Comparison of ENCODE assay signal across 15 cellular contexts in genomic region chr5:8633706-8634105, GRCh38.
A peak's percentile ranks its signal among the peaks of the same experiment; 100 is the strongest.
DNase-seq lines count a peak whose midpoint lies in the region; ATAC-seq and TF ChIP-seq lines count a peak whose summit lies in the region.
"Had no signal": no experiment of that assay in that cellular context is flagged by ENCODE, and none has a peak within 500 bp of the region (broad histone marks: within the 10 kb centered on the region; RNA-seq: fewer than 3 reads in every experiment).

No MANE protein-coding gene starts in this region.

- H2BK5ac ChIP-seq in mesendoderm (ENCODE audit: low read length), result no peak overlapping the region

- H3K9me3 Mint-ChIP-seq in endothelial cell (ENCODE audit: unreplicated experiment), result no peaks in the 10 kb centered on the region

- H3K4me3 ChIP-seq in mesendoderm (ENCODE audit: low read length), result no peak overlapping the region
- H3K4me3 ChIP-seq: tibial nerve had no signal

- no peak overlapping the region for H2AK5ac ChIP-seq in mesendoderm (ENCODE audit: low read length)

- H3K27me3 Mint-ChIP-seq in endothelial cell (ENCODE audit: unreplicated experiment), result no peaks in the 10 kb centered on the region

- no peak overlapping the region for H4K5ac ChIP-seq in mesendoderm (ENCODE audit: low read length)

- no peak overlapping the region for H2BK15ac ChIP-seq in mesendoderm (replicated peaks; ENCODE audit: low read depth)

- no peak for TF ChIP-seq CTCF in endothelial cell (IDR thresholded peaks at IDR 0.05; ENCODE audit: unreplicated experiment)

- POLR2A ChIA-PET in HEK293T (lab: Yijun Ruan, JAX), result no interaction called here

- H3K18ac ChIP-seq in mesendoderm (ENCODE audit: low read length), result no peak overlapping the region

- H3K4me1 ChIP-seq in mesendoderm (ENCODE audit: control insufficient read depth, low read depth, low read length), result no peaks in the 10 kb centered on the region
- H3K4me1 ChIP-seq: tibial nerve had no signal

- no peaks in the 10 kb centered on the region for H3K27me3 ChIP-seq in mesendoderm (ENCODE audit: insufficient read depth, low read length, poor library complexity)
- H3K27me3 ChIP-seq: tibial nerve had no signal

- H3K79me2 ChIP-seq in mesendoderm (ENCODE audit: control insufficient read depth, insufficient read depth, low read length), result no peaks in the 10 kb centered on the region

- no peaks in the 10 kb centered on the region for H3K79me1 ChIP-seq in mesendoderm (ENCODE audit: low read length)

- H3K4me2 ChIP-seq in mesendoderm (ENCODE audit: low read length), result no peak overlapping the region

- H3K23ac ChIP-seq in mesendoderm (ENCODE audit: low read length), result no peak overlapping the region

- H4K8ac ChIP-seq in mesendoderm (ENCODE audit: low read depth, low read length), result no peak overlapping the region

- no peak for ATAC-seq in GM18519 (IDR thresholded peaks at IDR 0.05; ENCODE audit: low FRiP score, unreplicated experiment)
- ATAC-seq: left ventricle myocardium superior, natural killer cell had no signal

- H3K4ac ChIP-seq in mesendoderm (ENCODE audit: low read depth, low read length), result no peak overlapping the region

- H3K4me3 Mint-ChIP-seq in endothelial cell (ENCODE audit: unreplicated experiment), result peak overlapping the region; percentile 85
- H3K4me3 Mint-ChIP-seq: CD14-positive monocyte, natural killer cell had no signal

- DNase-seq in EH (ENCODE audit: low read depth) (peak; percentile 56), NCI-H526 treated with DMSO at 0.1 percent for 48 hours (lab: John Stamatoyannopoulos, UW) (peak; percentile 40), endothelial cell (ENCODE audit: low spot score) (no peak), mesendoderm (peak; percentile 8), NCI-H2227 (lab: John Stamatoyannopoulos, UW; ENCODE audit: unreplicated experiment) (no peak), NCI-H1092 treated with DMSO at 0.1 percent for 48 hours (lab: John Stamatoyannopoulos, UW) (no peak), HEK293T (ENCODE audit: extremely low spot score) (no peak)
- DNase-seq: left ventricle myocardium superior; natural killer cell; stimulated activated CD4-positive, alpha-beta T cell treated with anti-CD3 and anti-CD28 coated beads, Interleukin-2, amount 100 ng/mL, for 24 hours; SW 1271; WERI-Rb-1 had no signal

- no peak overlapping the region for H3K9ac ChIP-seq in mesendoderm (ENCODE audit: low read length)

- H3K4me1 Mint-ChIP-seq in endothelial cell (ENCODE audit: unreplicated experiment), result peaks cover 23% of the 10 kb centered on the region
- H3K4me1 Mint-ChIP-seq: CD14-positive monocyte, natural killer cell had no signal

- H3K27ac ChIP-seq in mesendoderm (ENCODE audit: low read depth, low read length), result peak overlapping the region; percentile 23
- H3K27ac ChIP-seq: tibial nerve, WERI-Rb-1 had no signal

- H2BK120ac ChIP-seq in mesendoderm (ENCODE audit: low read depth, low read length), result no peak overlapping the region

- WGBS in mesendoderm (ENCODE audit: extremely low coverage, insufficient coverage, low lambda C conversion rate), result no CpG with 5 or more reads among the region's 2 CpGs

- no peaks in the 10 kb centered on the region for H3K36me3 Mint-ChIP-seq in endothelial cell (ENCODE audit: low read depth, unreplicated experiment)
- H3K36me3 Mint-ChIP-seq: CD14-positive monocyte, natural killer cell had no signal

- H3K56ac ChIP-seq in mesendoderm (ENCODE audit: low read length), result no peak overlapping the region

- H3K36me3 ChIP-seq in mesendoderm (ENCODE audit: control insufficient read depth, insufficient read depth, low read length), result no peaks in the 10 kb centered on the region
- H3K36me3 ChIP-seq: tibial nerve, WERI-Rb-1 had no signal

- H3K27ac Mint-ChIP-seq in endothelial cell (ENCODE audit: unreplicated experiment), result peak overlapping the region; percentile 87
- H3K27ac Mint-ChIP-seq: CD14-positive monocyte, natural killer cell had no signal

- CTCF ChIA-PET in HEK293T (lab: Yijun Ruan, JAX), result no interaction called here

TF ChIP-seq in HEK293T, 16 proteins besides CTCF, POLR2A, EP300 and RAD21:
- TF ChIP-seq NFRKB (IDR thresholded peaks at IDR 0.05) (no peak), SP1 (IDR thresholded peaks at IDR 0.05) (no peak), SUZ12 (IDR thresholded peaks at IDR 0.05) (no peak), L3MBTL2 (conservative IDR thresholded peaks at IDR 0.05) (no peak), CTBP1 (IDR thresholded peaks at IDR 0.05; ENCODE audit: borderline replicate concordance) (no peak), PKNOX1 (IDR thresholded peaks at IDR 0.05) (no peak)

Comparison
In these comparisons a context has a peak if more than half of its experiments do, and no peak if none do; other contexts are left out.
1. DNase-seq: peak in EH (single experiment), NCI-H526 treated with DMSO at 0.1 percent for 48 hours (single experiment) and mesendoderm (single experiment); none in endothelial cell (single experiment), NCI-H2227 (single experiment), NCI-H1092 treated with DMSO at 0.1 percent for 48 hours (single experiment) and HEK293T (single experiment).